ENCODE assay signal across 34 cellular contexts in the genomic region with DNA sequence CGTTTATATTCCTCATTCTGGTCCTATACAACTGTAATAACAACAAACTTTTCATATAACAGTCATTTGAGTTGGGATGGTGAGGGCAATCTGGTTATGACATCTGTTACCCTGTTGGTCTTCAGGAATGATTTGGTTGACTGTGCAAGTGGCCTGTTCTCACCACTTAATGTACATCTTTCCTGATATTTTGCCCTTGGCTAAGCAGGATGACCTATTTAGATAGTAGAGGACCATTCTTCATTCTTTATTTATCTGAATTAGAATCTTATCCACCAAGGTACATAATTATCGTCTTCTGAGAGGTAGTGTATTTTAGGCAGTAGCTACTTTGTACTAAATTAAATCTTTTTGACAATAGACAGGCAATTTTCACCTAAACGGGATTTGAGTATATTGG.
"Had no signal": no experiment of that assay in that cellular context is flagged by ENCODE, and none has a peak within 500 bp of the region (broad histone marks: within the 10 kb centered on the region; RNA-seq: fewer than 3 reads in every experiment).

No MANE protein-coding gene starts in this region.

- H3K4me3 Mint-ChIP-seq: activated B cell treated with CpG ODN at 0.5 μM for 24 hours; activated CD4-positive, alpha-beta memory T cell treated with anti-CD3 and anti-CD28 coated beads for 36 hours; activated CD4-positive, alpha-beta T cell treated with anti-CD3 and anti-CD28 coated beads, Interleukin-2, amount 10 ng/mL, durations not matched to agents 24 days and 14 days; activated CD8-positive, alpha-beta T cell treated with anti-CD3 and anti-CD28 coated beads for 36 hours; activated naive CD4-positive, alpha-beta T cell treated with anti-CD3 and anti-CD28 coated beads, Interleukin-2, amount 10 ng/mL, durations not matched to agents 7 days and 5 days; activated naive CD4-positive, alpha-beta T cell treated with anti-CD3 and anti-CD28 coated beads, Interleukin-2, amount 50 U/mL, for 24 hours; activated naive CD8-positive, alpha-beta T cell; activated naive CD8-positive, alpha-beta T cell treated with anti-CD3 and anti-CD28 coated beads, Interleukin-2, amount 10 ng/mL, durations not matched to agents 7 days and 5 days; activated naive CD8-positive, alpha-beta T cell treated with anti-CD3 and anti-CD28 coated beads, Interleukin-2, amount 50 U/mL, for 24 hours; activated T-cell treated with anti-CD3 and anti-CD28 coated beads, Interleukin-2, amount 50 U/mL, for 24 hours; brain; central memory CD8-positive, alpha-beta T cell; T-helper 1 cell treated with Interleukin-12 subunit alpha and Interleukin-12 subunit beta and Interleukin-4 antibody, amounts not matched to agents 30 μg/mL and 1 μg/mL, for 36 hours; T-helper 2 cell treated with Interferon-gamma antibody and Interleukin-4, amounts not matched to agents 5 μg/mL and 100 μg/mL, for 36 hours had no signal

- DNase-seq: activated B cell treated with CpG ODN at 0.5 μM for 24 hours; activated CD4-positive, alpha-beta memory T cell treated with anti-CD3 and anti-CD28 coated beads for 36 hours; activated CD4-positive, alpha-beta T cell treated with anti-CD3 and anti-CD28 coated beads for 4 hours; activated CD4-positive, alpha-beta T cell treated with anti-CD3 and anti-CD28 coated beads, Interleukin-2, amount 10 ng/mL, durations not matched to agents 24 days and 14 days; activated CD4-positive, alpha-beta T cell treated with anti-CD3 and anti-CD28 coated beads, Interleukin-2, amount 50 U/mL, for 1 hour; activated CD4-positive, alpha-beta T cell treated with anti-CD3 and anti-CD28 coated beads, Interleukin-2, amount 50 U/mL, for 4 hours; activated CD4-positive, CD25-positive, alpha-beta regulatory T cell treated with anti-CD3 and anti-CD28 coated beads, Interleukin-2, amount 50 U/mL, for 72 hours; activated CD8-positive, alpha-beta memory T cell treated with anti-CD3 and anti-CD28 coated beads, Interleukin-2, amount 50 U/mL, for 48 hours; activated CD8-positive, alpha-beta T cell treated with anti-CD3 and anti-CD28 coated beads for 36 hours; activated effector memory CD4-positive, alpha-beta T cell treated with Interleukin-2 at 50 U/mL for 16 hours; activated gamma-delta T cell; activated naive CD4-positive, alpha-beta T cell treated with anti-CD3 and anti-CD28 coated beads, Interleukin-2, amount 10 ng/mL, durations not matched to agents 7 days and 5 days; activated naive CD4-positive, alpha-beta T cell treated with Interleukin-2 at 50 U/mL for 16 hours; activated naive CD8-positive, alpha-beta T cell treated with anti-CD3 and anti-CD28 coated beads, Interleukin-2, amount 10 ng/mL, durations not matched to agents 7 days and 5 days; activated naive CD8-positive, alpha-beta T cell treated with anti-CD3 and anti-CD28 coated beads, Interleukin-2, amount 50 U/mL, for 24 hours; activated T-cell treated with anti-CD3 and anti-CD28 coated beads, Interleukin-2, amount 50 U/mL, for 24 hours; activated T-cell treated with anti-CD3 and anti-CD28 coated beads, Interleukin-2, amount 50 U/mL, for 48 hours; amygdala; anterior cingulate cortex; caudate nucleus; T-helper 1 cell; T-helper 2 cell; T-helper 9 cell had no signal

- ATAC-seq: activated CD8-positive, alpha-beta T cell treated with anti-CD3 and anti-CD28 coated beads for 36 hours; activated naive CD8-positive, alpha-beta T cell treated with anti-CD3 and anti-CD28 coated beads, Interleukin-2, amount 50 U/mL, for 24 hours had no signal

- H3K27me3 ChIP-seq: ascending aorta, cardiac muscle cell had no signal

- H3K36me3 ChIP-seq: ascending aorta, cardiac muscle cell had no signal

- H3K4me1 Mint-ChIP-seq: activated B cell treated with CpG ODN at 0.5 μM for 24 hours; activated CD4-positive, alpha-beta T cell treated with anti-CD3 and anti-CD28 coated beads, Interleukin-2, amount 10 ng/mL, durations not matched to agents 24 days and 14 days; activated naive CD4-positive, alpha-beta T cell treated with anti-CD3 and anti-CD28 coated beads, Interleukin-2, amount 10 ng/mL, durations not matched to agents 7 days and 5 days; activated naive CD4-positive, alpha-beta T cell treated with anti-CD3 and anti-CD28 coated beads, Interleukin-2, amount 50 U/mL, for 24 hours; activated naive CD8-positive, alpha-beta T cell treated with anti-CD3 and anti-CD28 coated beads, Interleukin-2, amount 10 ng/mL, durations not matched to agents 7 days and 5 days; activated naive CD8-positive, alpha-beta T cell treated with anti-CD3 and anti-CD28 coated beads, Interleukin-2, amount 50 U/mL, for 24 hours; brain; central memory CD8-positive, alpha-beta T cell had no signal

- FAIRE-seq: bronchial epithelial cell had no signal

- H3K4me1 ChIP-seq: ascending aorta had no signal

- H3K9me3 Mint-ChIP-seq: activated B cell treated with CpG ODN at 0.5 μM for 24 hours; activated CD4-positive, alpha-beta memory T cell treated with anti-CD3 and anti-CD28 coated beads for 36 hours; activated CD4-positive, alpha-beta T cell treated with anti-CD3 and anti-CD28 coated beads, Interleukin-2, amount 10 ng/mL, durations not matched to agents 24 days and 14 days; activated CD8-positive, alpha-beta T cell treated with anti-CD3 and anti-CD28 coated beads for 36 hours; activated naive CD4-positive, alpha-beta T cell treated with anti-CD3 and anti-CD28 coated beads, Interleukin-2, amount 10 ng/mL, durations not matched to agents 7 days and 5 days; activated naive CD4-positive, alpha-beta T cell treated with anti-CD3 and anti-CD28 coated beads, Interleukin-2, amount 50 U/mL, for 24 hours; activated naive CD8-positive, alpha-beta T cell treated with anti-CD3 and anti-CD28 coated beads, Interleukin-2, amount 10 ng/mL, durations not matched to agents 7 days and 5 days; activated naive CD8-positive, alpha-beta T cell treated with anti-CD3 and anti-CD28 coated beads, Interleukin-2, amount 50 U/mL, for 24 hours; activated T-cell treated with anti-CD3 and anti-CD28 coated beads, Interleukin-2, amount 50 U/mL, for 24 hours; activated T-helper 2 cell treated with anti-CD3 and anti-CD28 coated beads, Interferon-gamma antibody, Interleukin-2, Interleukin-4, amounts not matched to agents 10 μg/mL and 5 μg/mL and 100 μg/mL, durations not matched to agents 14 hours and 24 hours and 36 hours; brain; central memory CD8-positive, alpha-beta T cell; T-helper 1 cell treated with Interleukin-12 subunit alpha and Interleukin-12 subunit beta and Interleukin-4 antibody, amounts not matched to agents 30 μg/mL and 1 μg/mL, for 36 hours; T-helper 2 cell treated with Interferon-gamma antibody and Interleukin-4, amounts not matched to agents 5 μg/mL and 100 μg/mL, for 36 hours had no signal

- H3K27ac Mint-ChIP-seq: activated B cell treated with CpG ODN at 0.5 μM for 24 hours; activated CD4-positive, alpha-beta memory T cell treated with anti-CD3 and anti-CD28 coated beads for 36 hours; activated CD4-positive, alpha-beta T cell treated with anti-CD3 and anti-CD28 coated beads, Interleukin-2, amount 10 ng/mL, durations not matched to agents 24 days and 14 days; activated CD8-positive, alpha-beta T cell treated with anti-CD3 and anti-CD28 coated beads for 36 hours; activated naive CD4-positive, alpha-beta T cell treated with anti-CD3 and anti-CD28 coated beads, Interleukin-2, amount 10 ng/mL, durations not matched to agents 7 days and 5 days; activated naive CD4-positive, alpha-beta T cell treated with anti-CD3 and anti-CD28 coated beads, Interleukin-2, amount 50 U/mL, for 24 hours; activated naive CD8-positive, alpha-beta T cell; activated naive CD8-positive, alpha-beta T cell treated with anti-CD3 and anti-CD28 coated beads, Interleukin-2, amount 10 ng/mL, durations not matched to agents 7 days and 5 days; activated naive CD8-positive, alpha-beta T cell treated with anti-CD3 and anti-CD28 coated beads, Interleukin-2, amount 50 U/mL, for 24 hours; activated T-cell treated with anti-CD3 and anti-CD28 coated beads, Interleukin-2, amount 50 U/mL, for 24 hours; activated T-helper 2 cell treated with anti-CD3 and anti-CD28 coated beads, Interferon-gamma antibody, Interleukin-2, Interleukin-4, amounts not matched to agents 10 μg/mL and 5 μg/mL and 100 μg/mL, durations not matched to agents 14 hours and 24 hours and 36 hours; brain; T-helper 1 cell treated with Interleukin-12 subunit alpha and Interleukin-12 subunit beta and Interleukin-4 antibody, amounts not matched to agents 30 μg/mL and 1 μg/mL, for 36 hours; T-helper 2 cell treated with Interferon-gamma antibody and Interleukin-4, amounts not matched to agents 5 μg/mL and 100 μg/mL, for 36 hours had no signal

- H3K27me3 Mint-ChIP-seq: activated B cell treated with CpG ODN at 0.5 μM for 24 hours; activated CD4-positive, alpha-beta memory T cell treated with anti-CD3 and anti-CD28 coated beads for 36 hours; activated naive CD4-positive, alpha-beta T cell treated with anti-CD3 and anti-CD28 coated beads, Interleukin-2, amount 10 ng/mL, durations not matched to agents 7 days and 5 days; activated naive CD4-positive, alpha-beta T cell treated with anti-CD3 and anti-CD28 coated beads, Interleukin-2, amount 50 U/mL, for 24 hours; activated T-cell treated with anti-CD3 and anti-CD28 coated beads, Interleukin-2, amount 50 U/mL, for 24 hours; central memory CD8-positive, alpha-beta T cell had no signal

- H3K36me3 Mint-ChIP-seq: activated CD4-positive, alpha-beta memory T cell treated with anti-CD3 and anti-CD28 coated beads for 36 hours; activated naive CD4-positive, alpha-beta T cell treated with anti-CD3 and anti-CD28 coated beads, Interleukin-2, amount 10 ng/mL, durations not matched to agents 7 days and 5 days; activated naive CD4-positive, alpha-beta T cell treated with anti-CD3 and anti-CD28 coated beads, Interleukin-2, amount 50 U/mL, for 24 hours; activated naive CD8-positive, alpha-beta T cell; activated naive CD8-positive, alpha-beta T cell treated with anti-CD3 and anti-CD28 coated beads, Interleukin-2, amount 10 ng/mL, durations not matched to agents 7 days and 5 days; brain had no signal

- H3K4me3 ChIP-seq: ascending aorta, cardiac muscle cell had no signal

- H3K27ac ChIP-seq: ascending aorta, cardiac muscle cell, VCaP had no signal
